In genomic region chr2:236689393-236689700, GRCh38 we compare ENCODE assay signal across 17 cellular contexts.
"Had no signal": no experiment of that assay in that cellular context is flagged by ENCODE, and none has a peak within 500 bp of the region (broad histone marks: within the 10 kb centered on the region; RNA-seq: fewer than 3 reads in every experiment).

No MANE protein-coding gene starts in this region.

- H3K4me3 Mint-ChIP-seq: activated CD4-positive, alpha-beta memory T cell treated with anti-CD3 and anti-CD28 coated beads for 36 hours; activated naive CD8-positive, alpha-beta T cell treated with anti-CD3 and anti-CD28 coated beads, Interleukin-2, amount 50 U/mL, for 24 hours; activated T-cell treated with anti-CD3 and anti-CD28 coated beads, Interleukin-2, amount 50 U/mL, for 72 hours; natural killer cell had no signal

- H3K4me1 Mint-ChIP-seq: activated naive CD8-positive, alpha-beta T cell treated with anti-CD3 and anti-CD28 coated beads, Interleukin-2, amount 50 U/mL, for 24 hours; natural killer cell had no signal

- H3K27me3 ChIP-seq: pancreas had no signal

- H3K36me3 ChIP-seq: heart right ventricle, pancreas had no signal

- H3K27ac Mint-ChIP-seq: activated CD4-positive, alpha-beta memory T cell treated with anti-CD3 and anti-CD28 coated beads for 36 hours; activated naive CD8-positive, alpha-beta T cell treated with anti-CD3 and anti-CD28 coated beads, Interleukin-2, amount 50 U/mL, for 24 hours; activated T-cell treated with anti-CD3 and anti-CD28 coated beads, Interleukin-2, amount 50 U/mL, for 72 hours; natural killer cell had no signal

- H3K4me1 ChIP-seq: pancreas had no signal

- H3K9me3 ChIP-seq: heart right ventricle, pancreas had no signal

- H3K27ac ChIP-seq: pancreas had no signal

- H3K4me3 ChIP-seq: lung, pancreas had no signal

- H3K9me3 Mint-ChIP-seq: activated CD4-positive, alpha-beta memory T cell treated with anti-CD3 and anti-CD28 coated beads for 36 hours; activated naive CD8-positive, alpha-beta T cell treated with anti-CD3 and anti-CD28 coated beads, Interleukin-2, amount 50 U/mL, for 24 hours; activated T-cell treated with anti-CD3 and anti-CD28 coated beads, Interleukin-2, amount 50 U/mL, for 72 hours; natural killer cell had no signal

- DNase-seq: activated CD4-positive, alpha-beta memory T cell treated with anti-CD3 and anti-CD28 coated beads for 36 hours; activated CD4-positive, alpha-beta T cell treated with anti-CD3 and anti-CD28 coated beads for 48 hours; activated gamma-delta T cell; activated naive CD4-positive, alpha-beta T cell treated with anti-CD3 and anti-CD28 coated beads, Interleukin-2, amount 50 U/mL, for 16 hours; activated naive CD8-positive, alpha-beta T cell treated with anti-CD3 and anti-CD28 coated beads, Interleukin-2, amount 50 U/mL, for 24 hours; activated T-cell treated with anti-CD3 and anti-CD28 coated beads, Interleukin-2, amount 50 U/mL, for 72 hours; dermis blood vessel endothelial cell; effector CD8-positive, alpha-beta T cell; heart right ventricle; islet precursor cell; left colon; midbrain; natural killer cell; stimulated activated CD4-positive, alpha-beta T cell treated with anti-CD3 and anti-CD28 coated beads, Interleukin-4, amount 100 ng/mL, for 4 hours; stimulated activated naive CD8-positive, alpha-beta T cell treated with anti-CD3 and anti-CD28 coated beads, Interleukin-15, Interleukin-2, amounts not matched to agents 100 U/mL and 50 U/mL, for 24 hours had no signal

- ATAC-seq: activated naive CD8-positive, alpha-beta T cell treated with anti-CD3 and anti-CD28 coated beads, Interleukin-2, amount 50 U/mL, for 24 hours; activated T-cell treated with anti-CD3 and anti-CD28 coated beads, Interleukin-2, amount 50 U/mL, for 72 hours; left colon; natural killer cell; pancreas; stimulated activated naive CD8-positive, alpha-beta T cell treated with anti-CD3 and anti-CD28 coated beads, Interleukin-15, Interleukin-2, amounts not matched to agents 100 U/mL and 50 U/mL, for 24 hours had no signal

- H3K36me3 Mint-ChIP-seq: activated CD4-positive, alpha-beta memory T cell treated with anti-CD3 and anti-CD28 coated beads for 36 hours; natural killer cell had no signal
